ENCODE assay signal across 20 cellular contexts in the genomic region with DNA sequence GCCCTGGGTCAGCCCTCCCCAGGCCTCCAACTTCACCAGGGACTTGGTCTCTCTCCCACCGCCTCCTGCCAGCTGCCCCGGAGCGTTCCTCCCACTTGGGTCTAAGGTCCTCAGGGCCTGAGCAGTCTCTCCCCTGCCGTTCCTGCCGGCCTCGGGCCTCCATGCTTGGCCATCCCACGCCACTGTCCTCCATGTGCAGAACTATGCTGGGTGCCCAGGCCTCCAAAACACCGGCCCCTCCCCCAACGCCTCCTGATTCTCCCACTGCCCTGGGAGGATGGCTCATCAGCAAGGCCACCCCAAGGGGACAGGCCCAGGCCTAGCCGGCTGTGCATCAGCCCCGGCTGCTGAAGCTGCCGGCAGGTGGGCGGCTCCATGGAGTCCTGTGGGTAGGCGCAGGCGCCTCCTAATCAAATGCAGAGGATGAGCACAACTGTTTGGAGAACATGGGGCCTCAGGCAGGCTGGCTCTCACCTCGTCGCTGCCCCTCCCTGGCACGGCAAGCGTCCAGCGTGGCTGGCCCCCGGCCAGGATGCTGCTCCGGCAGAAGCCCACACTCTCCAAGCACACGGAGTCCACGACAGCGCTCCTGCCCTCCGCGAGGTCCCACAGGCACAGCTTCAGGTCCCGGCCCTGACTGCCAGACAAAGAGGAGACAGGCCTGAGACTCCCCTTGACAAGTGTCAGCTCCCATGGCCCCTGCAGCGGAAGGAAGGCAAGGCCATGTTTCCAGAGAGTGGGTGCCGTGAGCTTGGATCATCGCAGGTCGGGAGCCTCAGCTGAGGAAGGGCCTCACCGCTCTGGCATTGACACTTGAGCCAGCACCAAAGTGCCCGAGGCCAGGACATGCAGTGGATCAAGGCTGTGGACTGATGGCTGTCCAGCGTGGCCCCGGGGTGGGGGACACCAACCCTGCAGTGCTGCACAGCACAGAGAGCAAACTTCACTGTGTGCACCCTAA. TPM values are rescaled to one million over a fixed set of nuclear protein-coding genes. Genes with fewer than 3 reads are reported as not detected.
DNase-seq lines count a peak whose midpoint lies in the region; ATAC-seq and TF ChIP-seq lines count a peak whose summit lies in the region.
"Had no signal": no experiment of that assay in that cellular context is flagged by ENCODE, and none has a peak within 500 bp of the region (broad histone marks: within the 10 kb centered on the region; RNA-seq: fewer than 3 reads in every experiment).

No MANE protein-coding gene starts in this region.

- no peaks in the 10 kb centered on the region for H3K9me2 ChIP-seq in hepatocyte (replicated peaks; ENCODE audit: insufficient read depth)

- H3K27ac Mint-ChIP-seq in activated T-cell treated with anti-CD3 and anti-CD28 coated beads, Interleukin-2, amount 50 U/mL, for 24 hours = no peak overlapping the region
- H3K27ac Mint-ChIP-seq in activated CD8-positive, alpha-beta memory T cell treated with anti-CD3 and anti-CD28 coated beads, Interleukin-2, amount 10 ng/mL, durations not matched to agents 7 days and 5 days = no peak overlapping the region
- H3K27ac Mint-ChIP-seq in stimulated activated effector memory CD8-positive, alpha-beta T cell treated with anti-CD3 and anti-CD28 coated beads, Interleukin-12 subunit alpha, Interleukin-12 subunit beta, amount 100 ng/mL, for 72 hours = peak overlapping the region; percentile 43
- H3K27ac Mint-ChIP-seq in progenitor cell of endocrine pancreas = no peak overlapping the region
- H3K27ac Mint-ChIP-seq: stimulated activated memory B cell treated with anti-CD40 and anti-IgM and Interleukin-4, amounts not matched to agents 10 μg/mL and 1 μg/mL and 100 μg/mL, for 72 hours; T-helper 1 cell treated with Interleukin-12 subunit alpha and Interleukin-12 subunit beta and Interleukin-4 antibody, amounts not matched to agents 30 μg/mL and 1 μg/mL, for 36 hours had no signal

- H3K4me2 ChIP-seq in hepatocyte = no peak overlapping the region
- H3K4me2 ChIP-seq: A549 had no signal

- no peaks in the 10 kb centered on the region for H3K27me3 Mint-ChIP-seq in activated T-cell treated with anti-CD3 and anti-CD28 coated beads, Interleukin-2, amount 50 U/mL, for 24 hours
- H3K27me3 Mint-ChIP-seq in activated T-cell treated with anti-CD3 and anti-CD28 coated beads, Interleukin-2, amount 50 U/mL, for 4 hours (ENCODE audit: low read depth) = no peaks in the 10 kb centered on the region
- no peaks in the 10 kb centered on the region for H3K27me3 Mint-ChIP-seq in activated CD8-positive, alpha-beta memory T cell treated with anti-CD3 and anti-CD28 coated beads, Interleukin-2, amount 10 ng/mL, durations not matched to agents 7 days and 5 days
- H3K27me3 Mint-ChIP-seq in progenitor cell of endocrine pancreas = no peaks in the 10 kb centered on the region
- H3K27me3 Mint-ChIP-seq: CD4-positive, alpha-beta memory T cell; stimulated activated memory B cell treated with anti-CD40 and anti-IgM and Interleukin-4, amounts not matched to agents 10 μg/mL and 1 μg/mL and 100 μg/mL, for 72 hours had no signal

- no peak overlapping the region for H3K27ac ChIP-seq in hepatocyte
- H3K27ac ChIP-seq: A549, ascending aorta had no signal

- peaks cover 35% of the 10 kb centered on the region for H3K36me3 Mint-ChIP-seq in activated T-cell treated with anti-CD3 and anti-CD28 coated beads, Interleukin-2, amount 50 U/mL, for 24 hours (ENCODE audit: low read depth)
- peaks cover 10% of the 10 kb centered on the region for H3K36me3 Mint-ChIP-seq in activated T-cell treated with anti-CD3 and anti-CD28 coated beads, Interleukin-2, amount 50 U/mL, for 4 hours (ENCODE audit: insufficient read depth)
- no peaks in the 10 kb centered on the region for H3K36me3 Mint-ChIP-seq in activated CD8-positive, alpha-beta memory T cell treated with anti-CD3 and anti-CD28 coated beads, Interleukin-2, amount 10 ng/mL, durations not matched to agents 7 days and 5 days
- H3K36me3 Mint-ChIP-seq in stimulated activated effector memory CD8-positive, alpha-beta T cell treated with anti-CD3 and anti-CD28 coated beads, Interleukin-12 subunit alpha, Interleukin-12 subunit beta, amount 100 ng/mL, for 72 hours = no peaks in the 10 kb centered on the region
- peaks cover 3% of the 10 kb centered on the region for H3K36me3 Mint-ChIP-seq in progenitor cell of endocrine pancreas (ENCODE audit: insufficient read depth)

- peak; percentile 19 for DNase-seq in activated T-cell treated with anti-CD3 and anti-CD28 coated beads, Interleukin-2, amount 50 U/mL, for 24 hours
- DNase-seq in activated T-cell treated with anti-CD3 and anti-CD28 coated beads, Interleukin-2, amount 50 U/mL, for 4 hours = no peak
- DNase-seq in activated CD8-positive, alpha-beta memory T cell treated with anti-CD3 and anti-CD28 coated beads, Interleukin-2, amount 10 ng/mL, durations not matched to agents 7 days and 5 days = peak; percentile 40
- DNase-seq in hepatocyte (ENCODE audit: low spot score) (peak; percentile 10), progenitor cell of endocrine pancreas (ENCODE audit: low spot score, unreplicated experiment) (no peak)
- DNase-seq in stimulated activated effector memory CD8-positive, alpha-beta T cell treated with anti-CD3 and anti-CD28 coated beads, Interleukin-12 subunit alpha, Interleukin-12 subunit beta, amount 100 ng/mL, for 72 hours (ENCODE audit: low spot score in 2 of 2) = no peak
- DNase-seq: activated gamma-delta T cell treated with Interleukin-2 at 50 U/mL for 16 hours; CD4-positive, alpha-beta memory T cell; MM.1S; NCI-H2029 treated with DMSO at 0.1 percent for 48 hours; small intestine; trophoblast cell had no signal

- no peak overlapping the region for H3K4me3 ChIP-seq in hepatocyte
- H3K4me3 ChIP-seq: A549, ascending aorta had no signal

- no peaks in the 10 kb centered on the region for H3K36me3 ChIP-seq in hepatocyte (replicated peaks; ENCODE audit: insufficient read depth, low read depth)
- H3K36me3 ChIP-seq: ascending aorta had no signal

- no peaks in the 10 kb centered on the region for H3K27me3 ChIP-seq in hepatocyte
- H3K27me3 ChIP-seq: ascending aorta had no signal

- 91% methylated on average over 36 of the region's 36 CpGs for WGBS in hepatocyte (ENCODE audit: low lambda C conversion rate, missing lambda C conversion rate)

- CTCF ChIA-PET in activated CD8-positive, alpha-beta memory T cell treated with anti-CD3 and anti-CD28 coated beads, Interleukin-2, amount 10 ng/mL, durations not matched to agents 7 days and 5 days (lab: Charles Lee) = no interaction called here

- no peak overlapping the region for H3K4me3 Mint-ChIP-seq in activated T-cell treated with anti-CD3 and anti-CD28 coated beads, Interleukin-2, amount 50 U/mL, for 24 hours
- H3K4me3 Mint-ChIP-seq in activated T-cell treated with anti-CD3 and anti-CD28 coated beads, Interleukin-2, amount 50 U/mL, for 4 hours = no peak overlapping the region
- H3K4me3 Mint-ChIP-seq in activated CD8-positive, alpha-beta memory T cell treated with anti-CD3 and anti-CD28 coated beads, Interleukin-2, amount 10 ng/mL, durations not matched to agents 7 days and 5 days = no peak overlapping the region
- no peak overlapping the region for H3K4me3 Mint-ChIP-seq in stimulated activated effector memory CD8-positive, alpha-beta T cell treated with anti-CD3 and anti-CD28 coated beads, Interleukin-12 subunit alpha, Interleukin-12 subunit beta, amount 100 ng/mL, for 72 hours
- no peak overlapping the region for H3K4me3 Mint-ChIP-seq in progenitor cell of endocrine pancreas (ENCODE audit: low read depth)
- H3K4me3 Mint-ChIP-seq: CD4-positive, alpha-beta memory T cell; stimulated activated memory B cell treated with anti-CD40 and anti-IgM and Interleukin-4, amounts not matched to agents 10 μg/mL and 1 μg/mL and 100 μg/mL, for 72 hours; T-helper 1 cell treated with Interleukin-12 subunit alpha and Interleukin-12 subunit beta and Interleukin-4 antibody, amounts not matched to agents 30 μg/mL and 1 μg/mL, for 36 hours had no signal

- H3K4me1 Mint-ChIP-seq in activated T-cell treated with anti-CD3 and anti-CD28 coated beads, Interleukin-2, amount 50 U/mL, for 24 hours (ENCODE audit: low read depth) = no peaks in the 10 kb centered on the region
- peaks cover 6% of the 10 kb centered on the region for H3K4me1 Mint-ChIP-seq in activated T-cell treated with anti-CD3 and anti-CD28 coated beads, Interleukin-2, amount 50 U/mL, for 4 hours (ENCODE audit: low read depth)
- no peaks in the 10 kb centered on the region for H3K4me1 Mint-ChIP-seq in activated CD8-positive, alpha-beta memory T cell treated with anti-CD3 and anti-CD28 coated beads, Interleukin-2, amount 10 ng/mL, durations not matched to agents 7 days and 5 days
- H3K4me1 Mint-ChIP-seq in stimulated activated effector memory CD8-positive, alpha-beta T cell treated with anti-CD3 and anti-CD28 coated beads, Interleukin-12 subunit alpha, Interleukin-12 subunit beta, amount 100 ng/mL, for 72 hours = peaks cover 15% of the 10 kb centered on the region
- no peaks in the 10 kb centered on the region for H3K4me1 Mint-ChIP-seq in progenitor cell of endocrine pancreas (ENCODE audit: low read depth)
- H3K4me1 Mint-ChIP-seq: stimulated activated memory B cell treated with anti-CD40 and anti-IgM and Interleukin-4, amounts not matched to agents 10 μg/mL and 1 μg/mL and 100 μg/mL, for 72 hours had no signal

- no peaks in the 10 kb centered on the region for H3K4me1 ChIP-seq in hepatocyte (ENCODE audit: insufficient read depth)
- H3K4me1 ChIP-seq: ascending aorta had no signal

- TF ChIP-seq CTCF in hepatocyte (IDR thresholded peaks at IDR 0.05; ENCODE audit: poor library complexity) = no peak
- no peak for TF ChIP-seq CTCF in progenitor cell of endocrine pancreas (IDR thresholded peaks at IDR 0.05; ENCODE audit: unreplicated experiment)

- no peaks in the 10 kb centered on the region for H3K9me3 Mint-ChIP-seq in activated T-cell treated with anti-CD3 and anti-CD28 coated beads, Interleukin-2, amount 50 U/mL, for 24 hours
- no peaks in the 10 kb centered on the region for H3K9me3 Mint-ChIP-seq in activated T-cell treated with anti-CD3 and anti-CD28 coated beads, Interleukin-2, amount 50 U/mL, for 4 hours
- H3K9me3 Mint-ChIP-seq in activated CD8-positive, alpha-beta memory T cell treated with anti-CD3 and anti-CD28 coated beads, Interleukin-2, amount 10 ng/mL, durations not matched to agents 7 days and 5 days (ENCODE audit: low read depth) = no peaks in the 10 kb centered on the region
- no peaks in the 10 kb centered on the region for H3K9me3 Mint-ChIP-seq in stimulated activated effector memory CD8-positive, alpha-beta T cell treated with anti-CD3 and anti-CD28 coated beads, Interleukin-12 subunit alpha, Interleukin-12 subunit beta, amount 100 ng/mL, for 72 hours
- no peaks in the 10 kb centered on the region for H3K9me3 Mint-ChIP-seq in progenitor cell of endocrine pancreas (ENCODE audit: low read depth)
- H3K9me3 Mint-ChIP-seq: CD4-positive, alpha-beta memory T cell; stimulated activated memory B cell treated with anti-CD40 and anti-IgM and Interleukin-4, amounts not matched to agents 10 μg/mL and 1 μg/mL and 100 μg/mL, for 72 hours; T-helper 1 cell treated with Interleukin-12 subunit alpha and Interleukin-12 subunit beta and Interleukin-4 antibody, amounts not matched to agents 30 μg/mL and 1 μg/mL, for 36 hours had no signal

- no peak for ATAC-seq in activated T-cell treated with anti-CD3 and anti-CD28 coated beads, Interleukin-2, amount 50 U/mL, for 4 hours
- ATAC-seq in activated CD8-positive, alpha-beta memory T cell treated with anti-CD3 and anti-CD28 coated beads, Interleukin-2, amount 10 ng/mL, durations not matched to agents 7 days and 5 days = no peak
- no peak for ATAC-seq in stimulated activated effector memory CD8-positive, alpha-beta T cell treated with anti-CD3 and anti-CD28 coated beads, Interleukin-12 subunit alpha, Interleukin-12 subunit beta, amount 100 ng/mL, for 72 hours
- ATAC-seq in HG02571 (IDR thresholded peaks at IDR 0.05; ENCODE audit: unreplicated experiment) (no peak), GM21447 (IDR thresholded peaks at IDR 0.05; ENCODE audit: unreplicated experiment) (no peak)
- ATAC-seq: A549 had no signal

- H3K9me3 ChIP-seq in hepatocyte (ENCODE audit: low read depth) = no peaks in the 10 kb centered on the region
- H3K9me3 ChIP-seq: A549, ascending aorta had no signal

- no peaks in the 10 kb centered on the region for H3K79me2 ChIP-seq in hepatocyte

- H2AFZ ChIP-seq in hepatocyte = no peak overlapping the region

- H4K20me1 ChIP-seq in hepatocyte (ENCODE audit: insufficient read depth, poor library complexity, severe bottlenecking) = no peaks in the 10 kb centered on the region

RNA-seq across cellular contexts. Expression of gene GNB1L, which starts 42.6 kb away (rescaled TPM):
- total RNA-seq in activated T-cell treated with anti-CD3 and anti-CD28 coated beads, Interleukin-2, amount 50 U/mL, for 4 hours = 10 to 100 TPM; 25.9 to 26.3 (median 26.0) TPM
- 10 to 100 TPM; 13.7 to 14.7 TPM for total RNA-seq in activated CD8-positive, alpha-beta memory T cell treated with anti-CD3 and anti-CD28 coated beads, Interleukin-2, amount 10 ng/mL, durations not matched to agents 7 days and 5 days
- total RNA-seq in hepatocyte (2.6 and 4.1 TPM in 2 replicates), progenitor cell of endocrine pancreas (9.0 and 9.9 TPM in 2 replicates)
- polyA plus RNA-seq in hepatocyte = 8.5 TPM in 2 replicates

RNA-seq across cellular contexts. Expression of gene RTL10, which starts 42.6 kb away (rescaled TPM):
- total RNA-seq in activated T-cell treated with anti-CD3 and anti-CD28 coated beads, Interleukin-2, amount 50 U/mL, for 4 hours = 10 to 100 TPM; 13.7 to 19.5 (median 14.5) TPM
- total RNA-seq in activated CD8-positive, alpha-beta memory T cell treated with anti-CD3 and anti-CD28 coated beads, Interleukin-2, amount 10 ng/mL, durations not matched to agents 7 days and 5 days = 10 to 100 TPM; 12.8 to 15.9 TPM
- total RNA-seq in hepatocyte (12.3 and 15.9 TPM in 2 replicates), progenitor cell of endocrine pancreas (27.2 and 27.4 TPM in 2 replicates)
- polyA plus RNA-seq in hepatocyte = 12.9 and 13.0 TPM in 2 replicates

RNA-seq across cellular contexts. Expression of gene TBX1, which starts 51.5 kb away (rescaled TPM):
- total RNA-seq in activated T-cell treated with anti-CD3 and anti-CD28 coated beads, Interleukin-2, amount 50 U/mL, for 4 hours = not detected
- total RNA-seq in activated CD8-positive, alpha-beta memory T cell treated with anti-CD3 and anti-CD28 coated beads, Interleukin-2, amount 10 ng/mL, durations not matched to agents 7 days and 5 days = 1 to 10 TPM in 1 of 2 experiments, under 1 TPM in 1; 0.91 to 1.1 TPM
- not detected in 2 replicates for total RNA-seq in hepatocyte
- 0.07 and 1.1 TPM in 2 replicates for polyA plus RNA-seq in hepatocyte
- 4.2 and 5.9 TPM in 2 replicates for total RNA-seq in progenitor cell of endocrine pancreas
- total RNA-seq: activated CD8-positive, alpha-beta memory T cell treated with anti-CD3 and anti-CD28 coated beads for 36 hours; ascending aorta; CD4-positive, alpha-beta memory T cell; RPMI7951 had no signal
- polyA plus RNA-seq: CD4-positive, alpha-beta memory T cell had no signal

Comparison
In these comparisons a context has a peak if more than half of its experiments do, and no peak if none do; other contexts are left out.
1. DNase-seq: peak in activated T-cell treated with anti-CD3 and anti-CD28 coated beads, Interleukin-2, amount 50 U/mL, for 24 hours (single experiment), activated CD8-positive, alpha-beta memory T cell treated with anti-CD3 and anti-CD28 coated beads, Interleukin-2, amount 10 ng/mL, durations not matched to agents 7 days and 5 days (single experiment) and hepatocyte (single experiment); none in activated T-cell treated with anti-CD3 and anti-CD28 coated beads, Interleukin-2, amount 50 U/mL, for 4 hours (single experiment), stimulated activated effector memory CD8-positive, alpha-beta T cell treated with anti-CD3 and anti-CD28 coated beads, Interleukin-12 subunit alpha, Interleukin-12 subunit beta, amount 100 ng/mL, for 72 hours (0 of 2) and progenitor cell of endocrine pancreas (single experiment).